8 cellular contexts compared by ENCODE assay signal in the genomic region with DNA sequence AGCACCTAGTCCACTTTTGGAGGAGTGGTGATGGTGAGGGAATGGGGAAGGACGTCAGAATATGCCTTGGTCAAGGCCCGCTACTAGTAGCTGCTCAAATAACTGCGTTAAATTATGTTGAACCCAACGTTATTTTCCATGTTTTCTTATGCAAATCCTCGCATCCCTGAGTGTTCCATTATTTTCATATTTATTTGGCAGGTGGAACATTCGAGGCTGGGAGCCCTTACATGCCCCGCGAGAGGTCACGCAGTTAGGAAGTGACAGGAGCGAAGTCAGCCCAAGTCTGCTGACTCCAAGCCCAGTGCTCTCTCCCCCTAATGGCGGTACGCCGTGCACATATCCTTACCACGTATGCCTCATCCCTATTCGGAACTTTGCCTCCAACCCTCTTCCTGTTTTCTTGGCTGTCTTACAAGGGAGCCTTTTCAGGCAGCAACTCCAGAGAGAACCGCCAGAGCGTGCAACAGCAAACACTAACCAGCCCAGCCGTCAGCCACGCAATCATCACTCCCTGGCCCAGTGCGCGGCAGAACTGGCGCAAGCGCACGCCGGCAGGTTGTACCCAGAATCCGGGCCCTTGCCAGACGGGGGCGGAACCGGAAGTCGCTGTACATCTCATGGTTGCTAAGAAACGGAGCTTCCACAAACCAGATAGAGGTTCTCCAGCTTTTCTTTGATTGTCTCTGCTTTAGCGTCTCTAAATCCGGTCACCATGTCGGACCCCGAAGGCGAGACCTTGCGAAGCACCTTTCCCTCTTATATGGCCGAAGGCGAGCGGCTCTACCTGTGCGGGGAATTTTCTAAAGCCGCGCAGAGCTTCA. TPM values are rescaled to one million over a fixed set of nuclear protein-coding genes. Genes with fewer than 3 reads are reported as not detected.
DNase-seq lines count a peak whose midpoint lies in the region; ATAC-seq, FAIRE-seq and TF ChIP-seq lines count a peak whose summit lies in the region.

A gene with protein sequence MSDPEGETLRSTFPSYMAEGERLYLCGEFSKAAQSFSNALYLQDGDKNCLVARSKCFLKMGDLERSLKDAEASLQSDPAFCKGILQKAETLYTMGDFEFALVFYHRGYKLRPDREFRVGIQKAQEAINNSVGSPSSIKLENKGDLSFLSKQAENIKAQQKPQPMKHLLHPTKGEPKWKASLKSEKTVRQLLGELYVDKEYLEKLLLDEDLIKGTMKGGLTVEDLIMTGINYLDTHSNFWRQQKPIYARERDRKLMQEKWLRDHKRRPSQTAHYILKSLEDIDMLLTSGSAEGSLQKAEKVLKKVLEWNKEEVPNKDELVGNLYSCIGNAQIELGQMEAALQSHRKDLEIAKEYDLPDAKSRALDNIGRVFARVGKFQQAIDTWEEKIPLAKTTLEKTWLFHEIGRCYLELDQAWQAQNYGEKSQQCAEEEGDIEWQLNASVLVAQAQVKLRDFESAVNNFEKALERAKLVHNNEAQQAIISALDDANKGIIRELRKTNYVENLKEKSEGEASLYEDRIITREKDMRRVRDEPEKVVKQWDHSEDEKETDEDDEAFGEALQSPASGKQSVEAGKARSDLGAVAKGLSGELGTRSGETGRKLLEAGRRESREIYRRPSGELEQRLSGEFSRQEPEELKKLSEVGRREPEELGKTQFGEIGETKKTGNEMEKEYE (plus strand): TSS at position 609 of the 824 bp plus-strand sequence. CDS start 107 bp downstream, at position 716.

- H3K9me3 ChIP-seq in AG04450 (ENCODE audit: control insufficient read depth, insufficient read depth, low read length) (no peaks in the 10 kb centered on the region), WERI-Rb-1 (ENCODE audit: severe bottlenecking) (peaks cover 12% of the 10 kb centered on the region), smooth muscle cell (replicated peaks; ENCODE audit: low read depth) (no peaks in the 10 kb centered on the region)

- CTCF ChIA-PET in AG04450 (lab: Charles Lee): interaction anchor here (0.6 to 1.7 kb wide), 6 partner anchors 10 to 384 kb away, joined by 3 to 9 read pairs (median 4); no protein-coding TSS in a partner anchor

- H2AFZ ChIP-seq in smooth muscle cell (ENCODE audit: low read depth): peak within 1 kb of the TSS; percentile 91

- FAIRE-seq in bronchial epithelial cell (lab: Jason Lieb, UNC): no peak

- H3K4me2 ChIP-seq in smooth muscle cell: peak within 1 kb of the TSS; percentile 87

- POLR2A ChIA-PET in AG04450 (lab: Yijun Ruan, JAX): interaction anchor here (0.6 to 2.6 kb wide), 10 partner anchors 9 to 607 kb away, joined by 3 to 23 read pairs (median 8); a partner anchor contains a TSS

- peaks cover 8% of the 10 kb centered on the region for H3F3A ChIP-seq in smooth muscle cell (ENCODE audit: low read depth)

- no peaks in the 10 kb centered on the region for H4K20me1 ChIP-seq in smooth muscle cell (ENCODE audit: low read depth)

- H3K36me3 ChIP-seq in WERI-Rb-1 (no peaks in the 10 kb centered on the region), bronchial epithelial cell (ENCODE audit: control insufficient read depth, insufficient read depth, low read length) (no peaks in the 10 kb centered on the region), smooth muscle cell (ENCODE audit: low read depth) (no peaks in the 10 kb centered on the region)

- H3K4me1 ChIP-seq in smooth muscle cell (ENCODE audit: low read depth): peaks cover 5% of the 10 kb centered on the region

- WGBS in smooth muscle cell (ENCODE audit: low lambda C conversion rate): 3% methylated on average over 43 of the region's 43 CpGs

- H3K79me2 ChIP-seq in smooth muscle cell (ENCODE audit: low read depth): peaks cover 6% of the 10 kb centered on the region

- H3K27ac ChIP-seq in AG04450 (ENCODE audit: low read depth, low read length) (peak within 1 kb of the TSS; percentile 83), WERI-Rb-1 (peak within 1 kb of the TSS; percentile 69), smooth muscle cell (ENCODE audit: low read depth) (peak within 1 kb of the TSS; percentile 87)

- peak; percentile 94 for DNase-seq in AG04450 (ENCODE audit: low read depth, low spot score)
- DNase-seq in NCI-H2196 treated with DMSO at 0.1 percent for 48 hours (lab: John Stamatoyannopoulos, UW; ENCODE audit: unreplicated experiment): peak; percentile 71
- DNase-seq in WERI-Rb-1: peak; percentile 99
- DNase-seq in bronchial epithelial cell (ENCODE audit: low read depth): peak; percentile 97
- DNase-seq in iPS-NIHi7 (ENCODE audit: extremely low spot score): peak; percentile 98
- peak; percentile 86 for DNase-seq in smooth muscle cell (lab: John Stamatoyannopoulos, UW; ENCODE audit: unreplicated experiment)

- ATAC-seq in GM18870 (IDR thresholded peaks at IDR 0.05; ENCODE audit: unreplicated experiment) (peak; percentile 91), HG03135 (IDR thresholded peaks at IDR 0.05; ENCODE audit: unreplicated experiment) (peak; percentile 91)

- H3K9ac ChIP-seq in smooth muscle cell (ENCODE audit: low read depth): peak within 1 kb of the TSS; percentile 89

- TF ChIP-seq CTCF in AG04450 (IDR thresholded peaks at IDR 0.05; ENCODE audit: low read depth, low read length): peak; percentile 60
- peak; percentile 61 for TF ChIP-seq CTCF in WERI-Rb-1 (IDR thresholded peaks at IDR 0.05; ENCODE audit: low read depth, low read length)
- TF ChIP-seq CTCF in bronchial epithelial cell (IDR thresholded peaks at IDR 0.05; ENCODE audit: insufficient read depth, low read length, severe bottlenecking): peak; percentile 63
- TF ChIP-seq CTCF in smooth muscle cell (IDR thresholded peaks at IDR 0.05; ENCODE audit: borderline replicate concordance, insufficient read depth, poor library complexity, severe bottlenecking): no peak

- no peaks in the 10 kb centered on the region for H3K27me3 ChIP-seq in AG04450 (ENCODE audit: control insufficient read depth, insufficient read depth, low read length)
- no peaks in the 10 kb centered on the region for H3K27me3 ChIP-seq in WERI-Rb-1 (ENCODE audit: insufficient read depth, low read depth, severe bottlenecking)
- no peaks in the 10 kb centered on the region for H3K27me3 ChIP-seq in bronchial epithelial cell (ENCODE audit: control insufficient read depth, insufficient read depth, low read length)
- H3K27me3 ChIP-seq in smooth muscle cell (ENCODE audit: low read depth): no peaks in the 10 kb centered on the region

- H3K4me3 ChIP-seq in AG04450 (ENCODE audit: low read depth, low read length) (peak within 1 kb of the TSS; percentile 72), WERI-Rb-1 (ENCODE audit: low read depth, low read length) (peak within 1 kb of the TSS; percentile 37), bronchial epithelial cell (ENCODE audit: low read depth, low read length) (peak within 1 kb of the TSS; percentile 48), smooth muscle cell (peak within 1 kb of the TSS; percentile 67)

RNA-seq across cellular contexts. Expression of the gene that starts here (rescaled TPM):
- polyA plus RNA-seq in AG04450 (2011; rRNA removed) (0.47 and 0.56 TPM in 2 replicates), smooth muscle cell (3.2 and 3.9 TPM in 2 replicates)
- 0.74 and 2.0 TPM in 2 replicates for polyA minus RNA-seq in AG04450 (2011; rRNA and poly(A)+ RNA removed)
- total RNA-seq in bronchial epithelial cell (0.13 and 0.26 TPM in 2 replicates), smooth muscle cell (1.5 and 1.7 TPM in 2 replicates)

Comparison
In these comparisons a context has a peak if more than half of its experiments do, and no peak if none do; other contexts are left out.
1. Peak in every context shown above with its lines: DNase-seq, ATAC-seq, H3K4me3 ChIP-seq and H3K27ac ChIP-seq.
2. Peak in DNase-seq and H3K4me3 ChIP-seq in bronchial epithelial cell; RNA of the gene not detected or under 1 TPM.